24 cellular contexts compared by ENCODE assay signal in the genomic region with DNA sequence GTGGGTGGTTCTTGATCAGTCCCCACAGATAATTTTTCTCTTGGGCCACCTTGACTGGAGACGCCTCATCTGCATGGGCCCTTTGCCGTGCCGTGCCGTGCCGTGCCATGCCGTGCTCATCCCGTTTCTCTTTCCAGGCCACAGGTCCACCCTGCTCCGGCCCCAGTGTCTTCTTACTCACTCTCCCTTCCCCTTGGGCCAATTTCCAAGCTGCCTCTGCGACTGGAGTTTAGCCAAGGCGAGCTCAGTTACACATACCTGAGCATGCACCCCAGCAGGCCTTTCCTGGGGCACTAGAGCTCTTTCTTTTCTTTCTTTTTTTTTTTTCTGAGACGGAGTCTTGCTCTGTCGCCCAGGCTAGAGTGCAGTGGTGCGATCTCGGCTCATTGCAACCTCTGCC.
"Had no signal": no experiment of that assay in that cellular context is flagged by ENCODE, and none has a peak within 500 bp of the region (broad histone marks: within the 10 kb centered on the region; RNA-seq: fewer than 3 reads in every experiment).

No MANE protein-coding gene starts in this region.

- ATAC-seq: K562, PC-3 had no signal

- H3K27ac ChIP-seq: SK-N-MC, WERI-Rb-1 had no signal

- H3K27ac Mint-ChIP-seq: activated CD8-positive, alpha-beta T cell treated with anti-CD3 and anti-CD28 coated beads, Interleukin-2, amount 10 ng/mL, durations not matched to agents 7 days and 5 days; activated naive CD8-positive, alpha-beta T cell; activated T-cell treated with anti-CD3 and anti-CD28 coated beads, Interleukin-2, amount 50 U/mL, for 24 hours; brain had no signal

- H3K4me3 Mint-ChIP-seq: activated CD8-positive, alpha-beta T cell treated with anti-CD3 and anti-CD28 coated beads, Interleukin-2, amount 10 ng/mL, durations not matched to agents 7 days and 5 days; activated naive CD8-positive, alpha-beta T cell; activated T-cell treated with anti-CD3 and anti-CD28 coated beads, Interleukin-2, amount 50 U/mL, for 24 hours; brain; central memory CD8-positive, alpha-beta T cell had no signal

- H3K4me3 ChIP-seq: K562, SK-N-MC had no signal

- DNase-seq: activated CD4-positive, alpha-beta T cell treated with anti-CD3 and anti-CD28 coated beads for 4 hours; activated CD8-positive, alpha-beta memory T cell treated with anti-CD3 and anti-CD28 coated beads, Interleukin-2, amount 50 U/mL, for 48 hours; activated CD8-positive, alpha-beta T cell treated with anti-CD3 and anti-CD28 coated beads, Interleukin-2, amount 10 ng/mL, durations not matched to agents 7 days and 5 days; activated effector memory CD4-positive, alpha-beta T cell treated with anti-CD3 and anti-CD28 coated beads, Interleukin-2, amount 50 U/mL, for 16 hours; activated naive CD4-positive, alpha-beta T cell treated with Interleukin-2 at 50 U/mL for 16 hours; activated T-cell treated with anti-CD3 and anti-CD28 coated beads, Interleukin-2, amount 50 U/mL, for 24 hours; amygdala; Karpas-422; NCI-H1048; NCI-H1417; NCI-H2029; NCI-H2107; NCI-H2171 treated with DMSO at 0.1 percent for 48 hours; NCI-H345; NCI-H510A; NCI-H526 treated with DMSO at 0.1 percent for 48 hours; T-helper 1 cell; WERI-Rb-1 had no signal

- H3K27me3 Mint-ChIP-seq: activated naive CD8-positive, alpha-beta T cell; activated T-cell treated with anti-CD3 and anti-CD28 coated beads, Interleukin-2, amount 50 U/mL, for 24 hours had no signal

- H3K4me1 Mint-ChIP-seq: central memory CD8-positive, alpha-beta T cell had no signal

- H3K36me3 Mint-ChIP-seq: activated naive CD8-positive, alpha-beta T cell; brain had no signal

- H3K9me3 Mint-ChIP-seq: activated T-cell treated with anti-CD3 and anti-CD28 coated beads, Interleukin-2, amount 50 U/mL, for 24 hours; central memory CD8-positive, alpha-beta T cell had no signal

- H3K36me3 ChIP-seq: WERI-Rb-1 had no signal
